16 cellular contexts compared by ENCODE assay signal in genomic region chr12:97764700-97765099, GRCh38.
A peak's percentile ranks its signal among the peaks of the same experiment; 100 is the strongest.
DNase-seq lines count a peak whose midpoint lies in the region; TF ChIP-seq lines count a peak whose summit lies in the region.
"Had no signal": no experiment of that assay in that cellular context is flagged by ENCODE, and none has a peak within 500 bp of the region (broad histone marks: within the 10 kb centered on the region; RNA-seq: fewer than 3 reads in every experiment).

No MANE protein-coding gene starts in this region.

- H3K9me3 ChIP-seq in tibial nerve = peaks cover 0 to 10% (median 0%) of the 10 kb centered on the region in 4 donors
- H3K9me3 ChIP-seq: HAP-1 had no signal

- H3K4me1 ChIP-seq in tibial nerve = no peaks in the 10 kb centered on the region
- H3K4me1 ChIP-seq: BLaER1 treated with 17β-estradiol and CSF1 and Interleukin-3, amounts not matched to agents 10 nM and 100 nM; HAP-1 had no signal

- H3K27me3 ChIP-seq in tibial nerve = no peaks in the 10 kb centered on the region
- H3K27me3 ChIP-seq: BLaER1 treated with 17β-estradiol and CSF1 and Interleukin-3, amounts not matched to agents 10 nM and 100 nM had no signal

- no peak for TF ChIP-seq EP300 in tibial nerve (IDR thresholded peaks at IDR 0.05)

- no peak for TF ChIP-seq POLR2A in tibial nerve (IDR thresholded peaks at IDR 0.05)

- peak; percentile 7 for DNase-seq in NCI-H146 (lab: John Stamatoyannopoulos, UW)
- no peak for DNase-seq in NCI-H146 treated with DMSO at 0.1 percent for 48 hours (lab: John Stamatoyannopoulos, UW; ENCODE audit: unreplicated experiment)
- peak; percentile 73 for DNase-seq in NCI-H526 treated with DMSO at 0.1 percent for 48 hours (lab: John Stamatoyannopoulos, UW)
- peak; percentile 2 for DNase-seq in SW480 (ENCODE audit: low spot score)
- no peak for DNase-seq in NCI-H1436 (lab: John Stamatoyannopoulos, UW)
- DNase-seq in AG08395 (ENCODE audit: low spot score) = no peak
- no peak for DNase-seq in tibial nerve (ENCODE audit: low spot score in 2 of 2)
- DNase-seq: 8988T; CD8-positive, alpha-beta T cell; DMS 273 treated with DMSO at 0.1 percent for 48 hours; DMS53; GM23248; IMR-90 had no signal

- H3K27ac ChIP-seq in 22Rv1 = peak overlapping the region; percentile 50
- no peak overlapping the region for H3K27ac ChIP-seq in tibial nerve
- H3K27ac ChIP-seq: BLaER1 treated with 17β-estradiol and CSF1 and Interleukin-3, amounts not matched to agents 10 nM and 100 nM; GM23248 had no signal

- TF ChIP-seq CTCF in 22Rv1 (IDR thresholded peaks at IDR 0.05) (no peak), tibial nerve (IDR thresholded peaks at IDR 0.05) (no peak)

- no peak overlapping the region for H3K4me3 ChIP-seq in tibial nerve
- H3K4me3 ChIP-seq: BLaER1 treated with 17β-estradiol and CSF1 and Interleukin-3, amounts not matched to agents 10 nM and 100 nM; GM23248; HAP-1 had no signal

- H3K36me3 ChIP-seq in tibial nerve = no peaks in the 10 kb centered on the region
- H3K36me3 ChIP-seq: BLaER1 treated with 17β-estradiol and CSF1 and Interleukin-3, amounts not matched to agents 10 nM and 100 nM; HAP-1 had no signal

Comparison
In these comparisons a context has a peak if more than half of its experiments do, and no peak if none do; other contexts are left out.
1. DNase-seq: peak in NCI-H146 (single experiment), NCI-H526 treated with DMSO at 0.1 percent for 48 hours (single experiment) and SW480 (single experiment); none in NCI-H146 treated with DMSO at 0.1 percent for 48 hours (single experiment), NCI-H1436 (single experiment), AG08395 (single experiment) and tibial nerve (0 of 2).